Comparison of ENCODE assay signal across 15 cellular contexts in genomic region chr10:121436630-121437311, GRCh38.
DNase-seq lines count a peak whose midpoint lies in the region; ATAC-seq and TF ChIP-seq lines count a peak whose summit lies in the region.
"Had no signal": no experiment of that assay in that cellular context is flagged by ENCODE, and none has a peak within 500 bp of the region (broad histone marks: within the 10 kb centered on the region; RNA-seq: fewer than 3 reads in every experiment).

No MANE protein-coding gene starts in this region.

- H3K9me3 ChIP-seq in sigmoid colon: no peaks in the 10 kb centered on the region
- H3K9me3 ChIP-seq: pancreas had no signal

- H3K23ac ChIP-seq in mesendoderm (ENCODE audit: low read length): no peak overlapping the region

- ATAC-seq in HG03520 (IDR thresholded peaks at IDR 0.05; ENCODE audit: unreplicated experiment): no peak
- ATAC-seq: stimulated activated naive CD8-positive, alpha-beta T cell treated with anti-CD3 and anti-CD28 coated beads, Interleukin-15, amount 100 ng/mL, for 72 hours had no signal

- no peak for TF ChIP-seq POLR2A in sigmoid colon (IDR thresholded peaks at IDR 0.05)

- H3K4ac ChIP-seq in mesendoderm (ENCODE audit: low read depth, low read length): peak overlapping the region; percentile 49

- H3K4me1 ChIP-seq in mesendoderm (ENCODE audit: control insufficient read depth, low read depth, low read length) (peaks cover 10% of the 10 kb centered on the region), sigmoid colon (peaks cover 0 to 37% (median 29%) of the 10 kb centered on the region in 4 donors)

- no peaks in the 10 kb centered on the region for H3K79me2 ChIP-seq in mesendoderm (ENCODE audit: control insufficient read depth, insufficient read depth, low read length)

- H2BK15ac ChIP-seq in mesendoderm (replicated peaks; ENCODE audit: low read depth): no peak overlapping the region

- peak overlapping the region; percentile 68 for H3K27ac ChIP-seq in mesendoderm (ENCODE audit: low read depth, low read length)
- H3K27ac ChIP-seq in sigmoid colon: peak overlapping the region; percentile 17 to 73 (median 64)
- H3K27ac ChIP-seq: PC-9 had no signal

- H3K56ac ChIP-seq in mesendoderm (ENCODE audit: low read length): peak overlapping the region; percentile 68

- no CpG with 5 or more reads among the region's 5 CpGs for WGBS in mesendoderm (ENCODE audit: extremely low coverage, insufficient coverage, low lambda C conversion rate)
- WGBS in sigmoid colon, 2 donors: 67 to 85% methylated on average over 5 of the region's 5 CpGs

- H2BK5ac ChIP-seq in mesendoderm (ENCODE audit: low read length): peak overlapping the region; percentile 73

- H3K4me2 ChIP-seq in mesendoderm (ENCODE audit: low read length): no peak overlapping the region
- H3K4me2 ChIP-seq: PC-9 had no signal

- TF ChIP-seq CTCF in brain (conservative IDR thresholded peaks at IDR 0.05) (no peak), sigmoid colon (IDR thresholded peaks at IDR 0.05) (no peak)

- DNase-seq in NCI-H146 (lab: John Stamatoyannopoulos, UW): peak; percentile 46
- peak; percentile 89 for DNase-seq in mesendoderm
- DNase-seq in sigmoid colon: no peak
- no peak for DNase-seq in NCI-H524 treated with DMSO at 0.1 percent for 48 hours (lab: John Stamatoyannopoulos, UW)
- DNase-seq in GF-D8 (lab: John Stamatoyannopoulos, UW): no peak
- no peak for DNase-seq in NCI-H2107 treated with DMSO at 0.1 percent for 48 hours (lab: John Stamatoyannopoulos, UW; ENCODE audit: unreplicated experiment)
- DNase-seq: activated CD4-positive, alpha-beta T cell treated with anti-CD3 and anti-CD28 coated beads, Interleukin-2, amount 50 U/mL, for 4 hours; activated naive CD4-positive, alpha-beta T cell treated with anti-CD3 and anti-CD28 coated beads, Interleukin-2, amount 10 ng/mL, durations not matched to agents 7 days and 5 days; GDM1; NCI-H187; pancreas; PC-9; stimulated activated naive CD8-positive, alpha-beta T cell treated with anti-CD3 and anti-CD28 coated beads, Interleukin-15, amount 100 ng/mL, for 72 hours had no signal

- H3K27me3 ChIP-seq in mesendoderm (ENCODE audit: insufficient read depth, low read length, poor library complexity) (no peaks in the 10 kb centered on the region), sigmoid colon (no peaks in the 10 kb centered on the region)
- H3K27me3 ChIP-seq: pancreas had no signal

- peak overlapping the region; percentile 73 for H3K18ac ChIP-seq in mesendoderm (ENCODE audit: low read length)

- H3K27ac Mint-ChIP-seq in brain: peak overlapping the region; percentile 11 to 81 (median 63)
- H3K27ac Mint-ChIP-seq: activated naive CD4-positive, alpha-beta T cell treated with anti-CD3 and anti-CD28 coated beads, Interleukin-2, amount 10 ng/mL, durations not matched to agents 7 days and 5 days had no signal

- peaks cover 45% of the 10 kb centered on the region for H3K4me1 Mint-ChIP-seq in brain
- H3K4me1 Mint-ChIP-seq: activated naive CD4-positive, alpha-beta T cell treated with anti-CD3 and anti-CD28 coated beads, Interleukin-2, amount 10 ng/mL, durations not matched to agents 7 days and 5 days; stimulated activated naive CD8-positive, alpha-beta T cell treated with anti-CD3 and anti-CD28 coated beads, Interleukin-15, amount 100 ng/mL, for 72 hours had no signal

- TF ChIP-seq EP300 in sigmoid colon (IDR thresholded peaks at IDR 0.05): no peak

- no peak overlapping the region for H2AK5ac ChIP-seq in mesendoderm (ENCODE audit: low read length)

- H3K9me3 Mint-ChIP-seq in brain: peaks cover 0 to 9% (median 0%) of the 10 kb centered on the region in 5 experiments
- H3K9me3 Mint-ChIP-seq: activated naive CD4-positive, alpha-beta T cell treated with anti-CD3 and anti-CD28 coated beads, Interleukin-2, amount 10 ng/mL, durations not matched to agents 7 days and 5 days; stimulated activated naive CD8-positive, alpha-beta T cell treated with anti-CD3 and anti-CD28 coated beads, Interleukin-15, amount 100 ng/mL, for 72 hours had no signal

- H3K36me3 Mint-ChIP-seq in brain: no peaks in the 10 kb centered on the region
- H3K36me3 Mint-ChIP-seq: activated naive CD4-positive, alpha-beta T cell treated with anti-CD3 and anti-CD28 coated beads, Interleukin-2, amount 10 ng/mL, durations not matched to agents 7 days and 5 days had no signal

- H2BK120ac ChIP-seq in mesendoderm (ENCODE audit: low read depth, low read length): peak overlapping the region; percentile 61

- no peak overlapping the region for H3K9ac ChIP-seq in mesendoderm (ENCODE audit: low read length)

- peak overlapping the region in 1 of 5 experiments; percentile 21 for H3K4me3 Mint-ChIP-seq in brain
- H3K4me3 Mint-ChIP-seq: activated naive CD4-positive, alpha-beta T cell treated with anti-CD3 and anti-CD28 coated beads, Interleukin-2, amount 10 ng/mL, durations not matched to agents 7 days and 5 days; stimulated activated naive CD8-positive, alpha-beta T cell treated with anti-CD3 and anti-CD28 coated beads, Interleukin-15, amount 100 ng/mL, for 72 hours had no signal

- H3K36me3 ChIP-seq in mesendoderm (ENCODE audit: control insufficient read depth, insufficient read depth, low read length): no peaks in the 10 kb centered on the region
- no peaks in the 10 kb centered on the region for H3K36me3 ChIP-seq in sigmoid colon
- H3K36me3 ChIP-seq: pancreas had no signal

- no peaks in the 10 kb centered on the region for H3K79me1 ChIP-seq in mesendoderm (ENCODE audit: low read length)

- H4K5ac ChIP-seq in mesendoderm (ENCODE audit: low read length): no peak overlapping the region

- H3K4me3 ChIP-seq in mesendoderm (ENCODE audit: low read length) (no peak overlapping the region), sigmoid colon (no peak overlapping the region)
- H3K4me3 ChIP-seq: pancreas, PC-9 had no signal

- peaks cover 6% of the 10 kb centered on the region for H3K27me3 Mint-ChIP-seq in brain
- H3K27me3 Mint-ChIP-seq: activated naive CD4-positive, alpha-beta T cell treated with anti-CD3 and anti-CD28 coated beads, Interleukin-2, amount 10 ng/mL, durations not matched to agents 7 days and 5 days; stimulated activated naive CD8-positive, alpha-beta T cell treated with anti-CD3 and anti-CD28 coated beads, Interleukin-15, amount 100 ng/mL, for 72 hours had no signal

- intact Hi-C loops in sigmoid colon (cut with DNase I): loop anchor here (5.0 kb wide), 1 partner anchor 161 kb away; the partner anchor contains the start of gene FGFR2

- no peak overlapping the region for H4K8ac ChIP-seq in mesendoderm (ENCODE audit: low read depth, low read length)

Comparison
In these comparisons a context has a peak if more than half of its experiments do, and no peak if none do; other contexts are left out.
1. DNase-seq: peak in NCI-H146 (single experiment) and mesendoderm (single experiment); none in sigmoid colon (single experiment), NCI-H524 treated with DMSO at 0.1 percent for 48 hours (single experiment), GF-D8 (single experiment) and NCI-H2107 treated with DMSO at 0.1 percent for 48 hours (single experiment).